In the genomic region with DNA sequence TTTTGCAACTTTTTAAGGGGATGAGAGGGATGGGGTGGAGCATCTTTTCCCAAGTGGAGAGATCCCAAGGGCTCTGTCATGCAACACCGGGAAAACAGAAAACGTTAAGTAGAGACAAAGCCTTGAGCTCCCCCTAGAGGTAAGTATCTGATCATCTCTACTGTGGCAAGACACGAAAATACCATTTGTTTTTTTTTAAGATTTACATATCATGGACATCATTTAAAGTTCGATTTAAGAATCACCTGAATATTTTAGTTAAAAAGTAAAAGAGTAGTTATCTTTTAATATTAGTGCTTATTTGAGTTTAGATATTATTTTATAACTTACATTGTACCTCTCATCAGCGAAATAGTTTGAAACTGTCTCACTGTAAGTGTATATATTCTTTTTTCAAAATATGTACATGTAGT, we compare ENCODE assay signal across 9 cellular contexts.
DNase-seq lines count a peak whose midpoint lies in the region; ATAC-seq, FAIRE-seq and TF ChIP-seq lines count a peak whose summit lies in the region.
"Had no signal": no experiment of that assay in that cellular context is flagged by ENCODE, and none has a peak within 500 bp of the region (broad histone marks: within the 10 kb centered on the region; RNA-seq: fewer than 3 reads in every experiment).

No MANE protein-coding gene starts in this region.

- H3K9me3 ChIP-seq in breast epithelium (no peaks in the 10 kb centered on the region), kidney (ENCODE audit: control insufficient read depth in 1 of 2, low read length in 2 of 2) (no peaks in the 10 kb centered on the region), thyroid gland (no peaks in the 10 kb centered on the region)

- TF ChIP-seq CTCF in breast epithelium (IDR thresholded peaks at IDR 0.05) = peak in 2 of 3 donors; percentile 55 to 64
- TF ChIP-seq CTCF in kidney (IDR thresholded peaks at IDR 0.05; ENCODE audit: borderline replicate concordance, extremely low read depth, insufficient read depth) = peak; percentile 59
- TF ChIP-seq CTCF in thyroid gland (IDR thresholded peaks at IDR 0.05) = peak; percentile 34 to 73 (median 62)

- ATAC-seq in activated naive CD4-positive, alpha-beta T cell treated with anti-CD3 and anti-CD28 coated beads, Interleukin-2, amount 50 U/mL, for 72 hours = peak; percentile 55 to 62
- ATAC-seq in HG03196 (IDR thresholded peaks at IDR 0.05; ENCODE audit: unreplicated experiment) = peak; percentile 58

- 22 to 23% methylated on average over 5 of the region's 5 CpGs for WGBS in thyroid gland, 2 donors

- intact Hi-C loops in breast epithelium (cut with DNase I; ENCODE audit: low total_unique reads) (no loop called here), kidney (cut with DNase I) (no loop called here), thyroid gland (cut with DNase I) (no loop called here)

- FAIRE-seq in kidney (lab: Jason Lieb, UNC) = peak; percentile 97

- DNase-seq in activated naive CD4-positive, alpha-beta T cell treated with anti-CD3 and anti-CD28 coated beads, Interleukin-2, amount 50 U/mL, for 72 hours (ENCODE audit: low spot score in 2 of 2) = peak in 1 of 2 donors; percentile 3
- no peak for DNase-seq in activated naive CD4-positive, alpha-beta T cell (lab: John Stamatoyannopoulos, UW)
- DNase-seq in NCI-H748 (lab: John Stamatoyannopoulos, UW; ENCODE audit: unreplicated experiment) = peak; percentile 66
- no peak for DNase-seq in breast epithelium (ENCODE audit: low spot score in 2 of 2)
- no peak for DNase-seq in kidney
- DNase-seq in thyroid gland = peak in 1 of 2 donors; percentile 7
- no peak for DNase-seq in cortex of kidney (lab: John Stamatoyannopoulos, UW)

- H3K4me1 ChIP-seq in breast epithelium = no peaks in the 10 kb centered on the region
- H3K4me1 ChIP-seq in kidney (ENCODE audit: control insufficient read depth in 1 of 2, insufficient read depth in 1 of 2, low read depth in 1 of 2, low read length in 2 of 2) = no peaks in the 10 kb centered on the region
- no peaks in the 10 kb centered on the region for H3K4me1 ChIP-seq in thyroid gland

- no peaks in the 10 kb centered on the region for H3K36me3 Mint-ChIP-seq in activated naive CD4-positive, alpha-beta T cell treated with anti-CD3 and anti-CD28 coated beads, Interleukin-2, amount 50 U/mL, for 72 hours

- H3K27ac ChIP-seq in breast epithelium = no peak overlapping the region
- no peak overlapping the region for H3K27ac ChIP-seq in kidney (ENCODE audit: low read depth in 2 of 2, low read length in 2 of 2)
- H3K27ac ChIP-seq in thyroid gland = no peak overlapping the region

- TF ChIP-seq POLR2A in breast epithelium (IDR thresholded peaks at IDR 0.05) = no peak
- no peak for TF ChIP-seq POLR2A in thyroid gland (IDR thresholded peaks at IDR 0.05)

- no peaks in the 10 kb centered on the region for H3K27me3 ChIP-seq in breast epithelium
- H3K27me3 ChIP-seq in thyroid gland = no peaks in the 10 kb centered on the region

- H3K27ac Mint-ChIP-seq in activated naive CD4-positive, alpha-beta T cell treated with anti-CD3 and anti-CD28 coated beads, Interleukin-2, amount 50 U/mL, for 72 hours = no peak overlapping the region

- no peaks in the 10 kb centered on the region for H3K36me3 ChIP-seq in breast epithelium
- H3K36me3 ChIP-seq in kidney (ENCODE audit: control insufficient read depth in 1 of 2, insufficient read depth in 2 of 2, low read length in 2 of 2) = no peaks in the 10 kb centered on the region
- H3K36me3 ChIP-seq in thyroid gland = no peaks in the 10 kb centered on the region

- H3K9me3 Mint-ChIP-seq in activated naive CD4-positive, alpha-beta T cell treated with anti-CD3 and anti-CD28 coated beads, Interleukin-2, amount 50 U/mL, for 72 hours = no peaks in the 10 kb centered on the region
- H3K9me3 Mint-ChIP-seq: central memory CD8-positive, alpha-beta T cell had no signal

- no peak overlapping the region for H3K4me3 ChIP-seq in breast epithelium
- no peak overlapping the region for H3K4me3 ChIP-seq in kidney (ENCODE audit: low read length in 2 of 2)
- H3K4me3 ChIP-seq in thyroid gland (replicated peaks in 1 of 3) = no peak overlapping the region

- H3K9ac ChIP-seq in kidney (ENCODE audit: low read length in 2 of 2) = no peak overlapping the region
